8 cellular contexts compared by ENCODE assay signal in genomic region chr6:137094411-137095008, GRCh38. TPM values are rescaled to one million over a fixed set of nuclear protein-coding genes. Genes with fewer than 3 reads are reported as not detected.
DNase-seq lines count a peak whose midpoint lies in the region; ATAC-seq, FAIRE-seq and TF ChIP-seq lines count a peak whose summit lies in the region.

No MANE protein-coding gene starts in this region.

- TF ChIP-seq POLR2A in A549 (IDR thresholded peaks at IDR 0.05; ENCODE audit: low read length): no peak
- no peak for TF ChIP-seq POLR2A in GM12892 (IDR thresholded peaks at IDR 0.05; ENCODE audit: low read depth, low read length)
- no peak for TF ChIP-seq POLR2A in prostate gland (IDR thresholded peaks at IDR 0.05)
- no peak for TF ChIP-seq POLR2A in GM12891 (IDR thresholded peaks at IDR 0.05; ENCODE audit: low read depth, low read length)

- TF ChIP-seq EP300 in A549 (IDR thresholded peaks at IDR 0.05): no peak

- TF ChIP-seq RAD21 in A549 (conservative IDR thresholded peaks at IDR 0.05 in 1 of 2, IDR thresholded peaks at IDR 0.05 in 1 of 2): peak; percentile 84 to 93

- POLR2A ChIA-PET in A549 (lab: Yijun Ruan, JAX): no interaction called here

- H3K27me3 ChIP-seq in prostate gland (replicated peaks; ENCODE audit: insufficient read depth): no peaks in the 10 kb centered on the region

- H3K36me3 Mint-ChIP-seq in activated naive CD4-positive, alpha-beta T cell treated with anti-CD3 and anti-CD28 coated beads, Interleukin-2, amount 50 U/mL, for 72 hours: no peaks in the 10 kb centered on the region

- H3K4me3 ChIP-seq in A549 (no peak overlapping the region), prostate gland (no peak overlapping the region)

- DNase-seq in A549 (ENCODE audit: low read depth in 1 of 2, low spot score in 1 of 2): peak; percentile 46 to 69
- DNase-seq in GM12892 (ENCODE audit: insufficient read length): no peak
- peak; percentile 88 for DNase-seq in LHCN-M2 (ENCODE audit: low read depth)
- DNase-seq in SK-MEL-5 (ENCODE audit: low read depth, low spot score): peak; percentile 75
- DNase-seq in activated naive CD4-positive, alpha-beta T cell treated with anti-CD3 and anti-CD28 coated beads, Interleukin-2, amount 50 U/mL, for 72 hours (ENCODE audit: low spot score in 2 of 2): peak in 1 of 2 donors; percentile 62
- DNase-seq in Right ventricle myocardium superior: peak; percentile 44
- peak; percentile 63 for DNase-seq in prostate gland (ENCODE audit: low spot score)
- DNase-seq in GM12891 (ENCODE audit: insufficient read length, low spot score): no peak

- H3K4me2 ChIP-seq in A549: peak overlapping the region; percentile 44; the same call in 1 of the 3 replicates

- H3K27ac ChIP-seq in A549: peak overlapping the region; percentile 53 to 70; a peak in 4 of 6 replicates
- no peak overlapping the region for H3K27ac ChIP-seq in prostate gland

- FAIRE-seq in A549 (lab: Jason Lieb, UNC) (no peak), GM12892 (lab: Jason Lieb, UNC) (peak; percentile 81), GM12891 (lab: Jason Lieb, UNC) (no peak)

- H3K4me1 ChIP-seq in A549 (peaks cover 5% of the 10 kb centered on the region; the same call in 1 of the 3 replicates), prostate gland (replicated peaks) (no peaks in the 10 kb centered on the region)

- CTCF ChIA-PET in A549 (lab: Yijun Ruan, JAX): interaction anchor here (0.6 to 4.9 kb wide), 48 partner anchors 8 to 912 kb away, joined by 3 to 36 read pairs (median 3); no protein-coding TSS in a partner anchor

- WGBS in A549 (ENCODE audit: missing lambda C conversion rate): 39% methylated on average over 5 of the region's 5 CpGs
- 38% methylated on average over 5 of the region's 5 CpGs for WGBS in prostate gland

- intact Hi-C loops in Right ventricle myocardium superior (cut with DNase I) (loop anchor here (2.0 to 10.0 kb wide), 3 partner anchors 98 to 550 kb away; no protein-coding TSS in a partner anchor), prostate gland (cut with DNase I) (loop anchor here (2.0 to 5.0 kb wide), 4 partner anchors 173 to 548 kb away; no protein-coding TSS in a partner anchor)

- H3K9me3 Mint-ChIP-seq in activated naive CD4-positive, alpha-beta T cell treated with anti-CD3 and anti-CD28 coated beads, Interleukin-2, amount 50 U/mL, for 72 hours: no peaks in the 10 kb centered on the region

- H3K36me3 ChIP-seq in prostate gland: no peaks in the 10 kb centered on the region

- H3K9me3 ChIP-seq in A549 (no peaks in the 10 kb centered on the region), prostate gland (no peaks in the 10 kb centered on the region)

- peak; percentile 74 to 81 for ATAC-seq in A549
- peak; percentile 74 to 77 for ATAC-seq in activated naive CD4-positive, alpha-beta T cell treated with anti-CD3 and anti-CD28 coated beads, Interleukin-2, amount 50 U/mL, for 72 hours
- ATAC-seq in Right ventricle myocardium superior (ENCODE audit: poor library complexity): peak; percentile 88

- no peak overlapping the region for H3K27ac Mint-ChIP-seq in activated naive CD4-positive, alpha-beta T cell treated with anti-CD3 and anti-CD28 coated beads, Interleukin-2, amount 50 U/mL, for 72 hours

- peak; percentile 82 for TF ChIP-seq CTCF in A549 (IDR thresholded peaks at IDR 0.05)
- TF ChIP-seq CTCF in prostate gland (IDR thresholded peaks at IDR 0.05): peak in 3 of 4 experiments; percentile 76 to 80 (median 78)

- in situ Hi-C loops in SK-MEL-5 (cut with HindIII; ENCODE audit: low pct_unique_long_range_greater_than_20kb, low sequenced_read_pairs): no loop called here

TF ChIP-seq in A549, 52 proteins besides CTCF, POLR2A, EP300 and RAD21:
- TF ChIP-seq SMC3 (IDR thresholded peaks at IDR 0.05): peak; percentile 93
- TF ChIP-seq ZNF302 (CRISPR knock-in tag; IDR thresholded peaks at IDR 0.05): no peak

TF ChIP-seq in GM12891, 5 proteins besides CTCF, POLR2A, EP300 and RAD21:
- TF ChIP-seq POU2F2 (IDR thresholded peaks at IDR 0.05; ENCODE audit: low read depth, low read length): no peak
- no peak for TF ChIP-seq SPI1 (IDR thresholded peaks at IDR 0.05; ENCODE audit: low read depth, low read length)
- TF ChIP-seq POLR2AphosphoS5 (IDR thresholded peaks at IDR 0.05; ENCODE audit: low read depth, low read length): no peak
- no peak for TF ChIP-seq TAF1 (IDR thresholded peaks at IDR 0.05; ENCODE audit: low read depth, low read length)

RNA-seq across cellular contexts. Expression of gene IL20RA, which starts 49.7 kb away (rescaled TPM):
- polyA plus RNA-seq in A549 (2011; rRNA removed): 0.08 and 0.19 TPM in 2 replicates
- 0.01 and 0.03 TPM in 2 replicates for polyA plus RNA-seq in A549 (2012; cell fraction: cytosol; rRNA removed)
- polyA plus RNA-seq in A549 (2012; cell fraction: nucleus; rRNA removed): not detected in 2 replicates
- not detected in 3 replicates for polyA plus RNA-seq in A549 (2017; fragmentation: RNase III; extraction: RNeasy Plus Mini Kit Qiagen cat#74134 plus additional on column Dnase treatment)
- not detected in 2 replicates for polyA minus RNA-seq in A549 (2011; rRNA and poly(A)+ RNA removed)
- not detected for polyA plus RNA-seq in GM12892 (2012; ENCODE audit: missing spikeins)
- total RNA-seq in LHCN-M2 (2014; rRNA removed): 0.11 TPM in 1 of 2 replicates, not detected in the other
- polyA plus RNA-seq in LHCN-M2 (2012): 0.24 TPM
- total RNA-seq in SK-MEL-5 (2014; rRNA removed; shearing (Covaris generic)): not detected in 2 replicates
- not detected in 2 replicates for polyA plus RNA-seq in SK-MEL-5 (2015; cell fraction: cytosol; rRNA removed)
- not detected in 2 replicates for polyA plus RNA-seq in SK-MEL-5 (2015; cell fraction: nucleus; rRNA removed)
- not detected for total RNA-seq in activated naive CD4-positive, alpha-beta T cell treated with anti-CD3 and anti-CD28 coated beads, Interleukin-2, amount 50 U/mL, for 72 hours
- 9.1 TPM for total RNA-seq in Right ventricle myocardium superior
- total RNA-seq in prostate gland: 10 to 100 TPM; 19.9 to 25.3 TPM
- 0.03 TPM for polyA plus RNA-seq in GM12891 (2012; ENCODE audit: low read depth, missing spikeins)

Comparison
In these comparisons a context has a peak if more than half of its experiments do, and no peak if none do; other contexts are left out.
1. DNase-seq: peak in A549 (2 of 2), LHCN-M2 (single experiment), SK-MEL-5 (single experiment), Right ventricle myocardium superior (single experiment) and prostate gland (single experiment); none in GM12892 (single experiment) and GM12891 (single experiment).
2. H3K27ac ChIP-seq: peak in A549 (2 of 2); none in prostate gland (0 of 2).
3. Peak in every context shown above with its lines, with median percentiles within 50 percentile points of each other: ATAC-seq.